8 cellular contexts compared by ENCODE assay signal in genomic region chr17:42122371-42123303, GRCh38. TPM values are rescaled to one million over a fixed set of nuclear protein-coding genes. Genes with fewer than 3 reads are reported as not detected.
DNase-seq lines count a peak whose midpoint lies in the region; ATAC-seq and TF ChIP-seq lines count a peak whose summit lies in the region.

TSS of gene HSPB9 (plus strand) at chr17:42122804. CDS start at chr17:42122851, 47 bp downstream.

- DNase-seq in HT-29 (ENCODE audit: low spot score) (peak; percentile 49), RWPE1 (ENCODE audit: low spot score) (no peak), heart right ventricle (peak in 1 of 2 donors; percentile 58), psoas muscle (peak; percentile 58 to 79), amniotic stem cell (lab: John Stamatoyannopoulos, UW) (no peak), NCI-H1694 (lab: John Stamatoyannopoulos, UW) (no peak)
- no peak for DNase-seq in stimulated activated CD4-positive, alpha-beta T cell treated with anti-CD3 and anti-CD28 coated beads, Interleukin-15, amount 100 ng/mL, for 24 hours

- CTCF ChIA-PET in RWPE1 (lab: Yijun Ruan, JAX): interaction anchor here (0.7 to 0.9 kb wide), 3 partner anchors 12 to 127 kb away, joined by 3 to 5 read pairs (median 4); no protein-coding TSS in a partner anchor

- ATAC-seq in heart right ventricle: peak in 6 of 8 donors; percentile 5 to 40 (median 24)
- ATAC-seq in psoas muscle: peak; percentile 50 to 63 (median 58)
- no peak for ATAC-seq in HG02852 (IDR thresholded peaks at IDR 0.05; ENCODE audit: unreplicated experiment)

- no peaks in the 10 kb centered on the region for H3K27me3 ChIP-seq in heart right ventricle
- H3K27me3 ChIP-seq in psoas muscle (ENCODE audit: insufficient read depth in 3 of 3, low read length in 2 of 3): no peaks in the 10 kb centered on the region

- peaks cover 0 to 56% (median 17%) of the 10 kb centered on the region in 9 donors for H3K36me3 ChIP-seq in heart right ventricle
- peaks cover 0 to 49% of the 10 kb centered on the region in 2 donors for H3K36me3 ChIP-seq in psoas muscle (ENCODE audit: insufficient read depth in 1 of 2, low read depth in 1 of 2)

- WGBS in heart right ventricle, 2 donors: 52 to 65% methylated on average over 61 of the region's 61 CpGs
- 52 to 59% (median 52%) methylated on average over 59 to 61 of the region's 61 CpGs for WGBS in psoas muscle, 3 donors

- no peak for TF ChIP-seq CTCF in RWPE1 (conservative IDR thresholded peaks at IDR 0.05; ENCODE audit: low read depth)
- TF ChIP-seq CTCF in heart right ventricle (IDR thresholded peaks at IDR 0.05): no peak
- no peak for TF ChIP-seq CTCF in psoas muscle (IDR thresholded peaks at IDR 0.05)

- H3K27ac ChIP-seq in RWPE1: peak within 1 kb of the TSS; percentile 71
- H3K27ac ChIP-seq in heart right ventricle: peak within 1 kb of the TSS in 7 of 10 donors; percentile 13 to 84 (median 70)
- H3K27ac ChIP-seq in psoas muscle: peak within 1 kb of the TSS; percentile 79

- intact Hi-C loops in heart right ventricle (cut with DNase I): loop anchor here in 3 of 10 donors (5.0 to 10.0 kb wide), 3 partner anchors 60 to 400 kb away; partner anchors contain the start of gene KCNH4 (in 2 of the 3)
- intact Hi-C loops in psoas muscle (cut with DNase I): no loop called here

- H3K9me3 ChIP-seq in heart right ventricle (no peaks in the 10 kb centered on the region), psoas muscle (no peaks in the 10 kb centered on the region)

- POLR2A ChIA-PET in RWPE1 (lab: Yijun Ruan, JAX; ENCODE audit: low non-redundant PET): no interaction called here

- H3K4me1 ChIP-seq in heart right ventricle (peaks cover 5 to 37% (median 20%) of the 10 kb centered on the region in 9 donors), psoas muscle (peaks cover 22% of the 10 kb centered on the region)

- H3K4me3 ChIP-seq in heart right ventricle: peak within 1 kb of the TSS in 3 of 10 donors; percentile 8 to 83 (median 26)
- peak within 1 kb of the TSS; percentile 82 for H3K4me3 ChIP-seq in psoas muscle

RNA-seq across cellular contexts. Expression of gene HSPB9, which starts in this region (rescaled TPM):
- not detected in 2 replicates for total RNA-seq in HT-29 (2014; rRNA removed; shearing (Covaris generic))
- total RNA-seq in heart right ventricle (under 1 TPM in 1 of 10 donors, not detected in 9; 0.23 TPM), psoas muscle (under 1 TPM in 1 of 4 donors, not detected in 3; 0.43 TPM)
- polyA plus RNA-seq in heart right ventricle (under 1 TPM; 0.01 to 0.29 TPM), psoas muscle (under 1 TPM in 2 of 3 donors, not detected in 1; 0.03 to 0.53 TPM)

Comparison
In these comparisons a context has a peak if more than half of its experiments do, and no peak if none do; other contexts are left out.
1. Peak in DNase-seq in HT-29; RNA of the gene not detected or under 1 TPM.
2. Peak in ATAC-seq and H3K27ac ChIP-seq in heart right ventricle; RNA of the gene not detected or under 1 TPM.
3. Peak in DNase-seq, ATAC-seq, H3K4me3 ChIP-seq and H3K27ac ChIP-seq in psoas muscle; RNA of the gene not detected or under 1 TPM.